8 cellular contexts compared by ENCODE assay signal in genomic region chr2:55268288-55268906, GRCh38. TPM values are rescaled to one million over a fixed set of nuclear protein-coding genes. Genes with fewer than 3 reads are reported as not detected.
A peak's percentile ranks its signal among the peaks of the same experiment; 100 is the strongest.
DNase-seq lines count a peak whose midpoint lies in the region; ATAC-seq and TF ChIP-seq lines count a peak whose summit lies in the region.

No MANE protein-coding gene starts in this region.

- H3K4me1 Mint-ChIP-seq in memory B cell: peaks cover 13% of the 10 kb centered on the region

- H3K36me3 ChIP-seq in HUES64 (ENCODE audit: insufficient read depth, low read length): peaks cover 38% of the 10 kb centered on the region
- peaks cover 0 to 4% of the 10 kb centered on the region in 2 donors for H3K36me3 ChIP-seq in body of pancreas (replicated peaks in 1 of 2; ENCODE audit: insufficient read depth in 1 of 2, low read depth in 2 of 2)
- H3K36me3 ChIP-seq in vagina: peaks cover 0 to 8% of the 10 kb centered on the region in 2 donors

- H3K4me3 ChIP-seq in AG10803 (ENCODE audit: low read length) (peak overlapping the region; percentile 99), HUES64 (ENCODE audit: low read length) (peak overlapping the region; percentile 96), body of pancreas (peak overlapping the region; percentile 57 to 73), vagina (peak overlapping the region; percentile 59 to 70)

- peak; percentile 5 for DNase-seq in AG10803 (ENCODE audit: low read depth)
- no peak for DNase-seq in body of pancreas
- DNase-seq in memory B cell (ENCODE audit: low spot score in 2 of 2): no peak
- DNase-seq in vagina (ENCODE audit: extremely low spot score in 2 of 2): no peak
- DNase-seq in anterior cingulate cortex (lab: John Stamatoyannopoulos, UW): no peak
- no peak for DNase-seq in middle frontal gyrus (ENCODE audit: extremely low spot score, low spot score)

- no peak; the same call in 1 of the 2 replicates for TF ChIP-seq CTCF in AG10803 (conservative IDR thresholded peaks at IDR 0.05; ENCODE audit: low read length)
- TF ChIP-seq CTCF in body of pancreas (IDR thresholded peaks at IDR 0.05): no peak
- no peak for TF ChIP-seq CTCF in vagina (IDR thresholded peaks at IDR 0.05)

- H3K4me1 ChIP-seq in HUES64 (ENCODE audit: insufficient read depth, low read length): peaks cover 4% of the 10 kb centered on the region; the same call in 1 of the 2 replicates
- peaks cover 17% of the 10 kb centered on the region for H3K4me1 ChIP-seq in body of pancreas
- peaks cover 17% of the 10 kb centered on the region for H3K4me1 ChIP-seq in vagina

- H3K27ac ChIP-seq in HUES64 (ENCODE audit: low read depth, low read length) (peak overlapping the region; percentile 82), body of pancreas (peak overlapping the region in 3 of 4 donors; percentile 78 to 90 (median 78)), vagina (peak overlapping the region; percentile 84)

- no peaks in the 10 kb centered on the region for H3K9me3 ChIP-seq in HUES64 (ENCODE audit: insufficient read depth, low read depth, low read length)
- no peaks in the 10 kb centered on the region for H3K9me3 ChIP-seq in body of pancreas
- H3K9me3 ChIP-seq in vagina: no peaks in the 10 kb centered on the region

- H3K27me3 Mint-ChIP-seq in memory B cell: no peaks in the 10 kb centered on the region

- ATAC-seq in body of pancreas: no peak
- ATAC-seq in memory B cell (ENCODE audit: low read depth): peak; percentile 2
- no peak for ATAC-seq in HG03469 (IDR thresholded peaks at IDR 0.05; ENCODE audit: unreplicated experiment)

- intact Hi-C loops in body of pancreas (cut with DNase I): no loop called here
- intact Hi-C loops in vagina (cut with DNase I): no loop called here

- TF ChIP-seq POLR2A in body of pancreas (IDR thresholded peaks at IDR 0.05) (no peak), vagina (IDR thresholded peaks at IDR 0.05) (no peak)

- peak overlapping the region; percentile 96 for H3K27ac Mint-ChIP-seq in memory B cell

- peak overlapping the region; percentile 94 for H3K9ac ChIP-seq in HUES64 (ENCODE audit: low read depth, low read length)

- H3K27me3 ChIP-seq in HUES64 (ENCODE audit: insufficient read depth, low read length): no peaks in the 10 kb centered on the region
- H3K27me3 ChIP-seq in body of pancreas: no peaks in the 10 kb centered on the region
- no peaks in the 10 kb centered on the region for H3K27me3 ChIP-seq in vagina

- no peaks in the 10 kb centered on the region for H3K9me3 Mint-ChIP-seq in memory B cell

- WGBS in HUES64: 22% methylated on average over 13 of the region's 13 CpGs
- 4 to 7% methylated on average over 13 of the region's 13 CpGs for WGBS in body of pancreas, 2 donors

- peak overlapping the region; percentile 91 for H3K4me3 Mint-ChIP-seq in memory B cell

- peaks cover 3% of the 10 kb centered on the region for H3K36me3 Mint-ChIP-seq in memory B cell

RNA-seq across cellular contexts. Expression of gene MTIF2, which starts 0.6 kb away (rescaled TPM):
- polyA plus RNA-seq in HUES64 (2013, experiment 1 of 2): 25.5 TPM
- polyA plus RNA-seq in HUES64 (2013, experiment 2 of 2): 28.1 TPM
- total RNA-seq in body of pancreas (10 to 100 TPM; 14.5 to 17.9 TPM), vagina (19.4 TPM)

RNA-seq across cellular contexts. Expression of gene RPS27A, which starts 35.9 kb away (rescaled TPM):
- polyA plus RNA-seq in HUES64 (2013, experiment 1 of 2): 2,176 TPM
- polyA plus RNA-seq in HUES64 (2013, experiment 2 of 2): 2,200 TPM
- 100 to 1,000 TPM; 489 to 703 TPM for total RNA-seq in body of pancreas
- 963 TPM for total RNA-seq in vagina

RNA-seq across cellular contexts. Expression of gene CLHC1, which starts 36.3 kb away (rescaled TPM):
- 3.4 TPM for polyA plus RNA-seq in HUES64 (2013, experiment 1 of 2)
- 5.3 TPM for polyA plus RNA-seq in HUES64 (2013, experiment 2 of 2)
- total RNA-seq in body of pancreas: 10 to 100 TPM in 1 of 2 donors, 1 to 10 TPM in 1; 3.3 to 19.7 TPM
- 4.7 TPM for total RNA-seq in vagina
